In the genomic region with DNA sequence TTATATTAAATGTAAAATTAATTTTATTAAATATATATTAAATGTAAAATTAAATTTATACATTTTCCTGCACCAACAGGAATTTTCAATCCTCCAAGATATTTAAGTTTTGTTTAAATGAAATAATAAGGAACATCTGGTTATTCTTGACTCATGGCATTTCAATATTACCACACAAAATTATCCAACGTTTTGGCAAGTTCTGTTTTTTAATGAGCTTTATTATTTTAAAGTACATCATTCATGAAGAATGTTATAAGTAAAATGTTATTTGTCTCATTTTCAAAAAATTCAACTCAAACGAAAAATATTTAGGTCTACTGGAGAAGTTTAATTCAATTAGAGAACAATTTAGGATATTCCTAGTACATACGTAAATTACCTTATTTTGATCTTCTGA, we compare ENCODE assay signal across 17 cellular contexts.
DNase-seq lines count a peak whose midpoint lies in the region; ATAC-seq, FAIRE-seq and TF ChIP-seq lines count a peak whose summit lies in the region.
"Had no signal": no experiment of that assay in that cellular context is flagged by ENCODE, and none has a peak within 500 bp of the region (broad histone marks: within the 10 kb centered on the region; RNA-seq: fewer than 3 reads in every experiment).

No MANE protein-coding gene starts in this region.

- peaks cover 19% of the 10 kb centered on the region; the same call in 1 of the 2 replicates for H3F3A ChIP-seq in GM23248 (ENCODE audit: insufficient read depth)

- H3K36me3 ChIP-seq in GM23248 (ENCODE audit: low read depth): no peaks in the 10 kb centered on the region
- H3K36me3 ChIP-seq: SJSA1 had no signal

- DNase-seq in GM23248: peak; percentile 56
- peak; percentile 58 for DNase-seq in dedifferentiated amniotic fluid mesenchymal stem cell (ENCODE audit: extremely low spot score)
- peak; percentile 16 to 65 for DNase-seq in foreskin fibroblast
- no peak for DNase-seq in NCI-H2081 treated with DMSO at 0.1 percent for 48 hours (lab: John Stamatoyannopoulos, UW)
- DNase-seq in urothelium cell line (ENCODE audit: low spot score): no peak
- DNase-seq: KG1, NCI-H1105, NCI-H146, NCI-H2081, NCI-H446 treated with DMSO at 0.1 percent for 48 hours, NCI-H526 treated with DMSO at 0.1 percent for 48 hours had no signal

- 13 to 16% methylated on average over 3 of the region's 3 CpGs for WGBS in GM23248 (ENCODE audit: low coverage in 1 of 2, low lambda C conversion rate in 2 of 2, missing lambda C conversion rate in 2 of 2), 2 experiments

- 0 out of 2 replicates have a peak overlapping the region, but pooled peaks have one; percentile 1 for H2AFZ ChIP-seq in GM23248

- no peaks in the 10 kb centered on the region for H3K27me3 ChIP-seq in GM23248 (replicated peaks; ENCODE audit: insufficient read depth)
- H3K27me3 ChIP-seq: SJSA1 had no signal

- H3K4me2 ChIP-seq in GM23248 (ENCODE audit: unreplicated experiment): peak overlapping the region; percentile 42

- no peaks in the 10 kb centered on the region for H4K20me1 ChIP-seq in GM23248 (ENCODE audit: insufficient read depth)

- TF ChIP-seq CTCF in 22Rv1 (IDR thresholded peaks at IDR 0.05) (no peak), foreskin fibroblast (IDR thresholded peaks at IDR 0.05; ENCODE audit: low read depth, low read length) (no peak)

- no peaks in the 10 kb centered on the region for H3K79me2 ChIP-seq in GM23248 (ENCODE audit: insufficient read depth)

- ATAC-seq in GM18870 (IDR thresholded peaks at IDR 0.05; ENCODE audit: unreplicated experiment): no peak
- ATAC-seq: Right ventricle myocardium inferior had no signal

- peak overlapping the region; percentile 74 for H3K27ac ChIP-seq in 22Rv1
- peak overlapping the region; percentile 30 for H3K27ac ChIP-seq in GM23248
- H3K27ac ChIP-seq: HL-60, SJSA1 had no signal

- in situ Hi-C loops in GM23248 (cut with MboI): no loop called here

- FAIRE-seq in urothelium cell line (lab: Jason Lieb, UNC): no peak
- FAIRE-seq: H54 had no signal

- peak overlapping the region; percentile 23 for H3K4me3 ChIP-seq in GM23248
- no peak overlapping the region for H3K4me3 ChIP-seq in foreskin fibroblast (ENCODE audit: low read depth in 1 of 2, low read length in 2 of 2)
- H3K4me3 ChIP-seq: SJSA1 had no signal

- no peak overlapping the region for H3K9ac ChIP-seq in GM23248

- no peaks in the 10 kb centered on the region for H3K9me3 ChIP-seq in GM23248 (ENCODE audit: low read depth)
- H3K9me3 ChIP-seq: SJSA1 had no signal

- peaks cover 30% of the 10 kb centered on the region for H3K4me1 ChIP-seq in GM23248 (ENCODE audit: insufficient read depth)

- H3K9me2 ChIP-seq in GM23248 (ENCODE audit: insufficient read depth): no peaks in the 10 kb centered on the region

Comparison
In these comparisons a context has a peak if more than half of its experiments do, and no peak if none do; other contexts are left out.
1. DNase-seq: peak in GM23248 (single experiment), dedifferentiated amniotic fluid mesenchymal stem cell (single experiment) and foreskin fibroblast (2 of 2); none in NCI-H2081 treated with DMSO at 0.1 percent for 48 hours (single experiment) and urothelium cell line (single experiment).